ENCODE assay signal across 22 cellular contexts in the genomic region with DNA sequence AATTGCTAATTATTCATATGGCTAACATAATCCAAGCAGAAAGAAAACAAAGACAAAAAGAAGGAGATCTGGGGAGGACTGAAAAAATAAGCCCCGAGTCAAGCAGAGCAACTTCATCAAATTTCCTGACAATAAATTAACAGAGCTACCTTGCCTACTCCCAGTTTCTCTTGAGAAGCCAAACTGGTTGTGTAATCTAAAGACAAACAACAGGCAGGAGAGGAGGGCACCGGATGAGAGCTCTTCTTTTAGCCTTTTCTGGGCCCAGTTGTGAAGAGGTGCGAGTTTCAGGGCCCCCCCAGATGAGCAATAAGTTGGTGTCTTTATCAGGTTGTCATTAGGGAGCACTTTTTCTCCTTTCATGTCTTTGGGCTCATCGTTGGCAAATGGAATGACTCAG.
DNase-seq lines count a peak whose midpoint lies in the region; ATAC-seq and TF ChIP-seq lines count a peak whose summit lies in the region.
"Had no signal": no experiment of that assay in that cellular context is flagged by ENCODE, and none has a peak within 500 bp of the region (broad histone marks: within the 10 kb centered on the region; RNA-seq: fewer than 3 reads in every experiment).

No MANE protein-coding gene starts in this region.

- peak overlapping the region; percentile 31 for H2BK20ac ChIP-seq in IMR-90 (ENCODE audit: low read depth, low read length)

- dilution Hi-C loops in IMR-90 (cut with HindIII; ENCODE audit: low sequenced_read_pairs, unreplicated experiment): no loop called here

- no peaks in the 10 kb centered on the region for H3K36me3 ChIP-seq in IMR-90 (ENCODE audit: control insufficient read depth, insufficient read depth, low read length)
- no peaks in the 10 kb centered on the region for H3K36me3 ChIP-seq in upper lobe of right lung
- H3K36me3 ChIP-seq: BLaER1 treated with 17β-estradiol and CSF1 and Interleukin-3, amounts not matched to agents 10 nM and 100 nM; SJSA1 had no signal

- no peak overlapping the region for H2BK5ac ChIP-seq in IMR-90 (ENCODE audit: low read depth, low read length, poor library complexity, severe bottlenecking)

- no peak overlapping the region for H2AK9ac ChIP-seq in IMR-90 (replicated peaks; ENCODE audit: low read depth, low read length, poor library complexity)

- no peak overlapping the region for H3K4me3 ChIP-seq in IMR-90 (ENCODE audit: insufficient read depth, low read depth, low read length)
- H3K4me3 ChIP-seq in upper lobe of right lung: no peak overlapping the region
- H3K4me3 ChIP-seq: BLaER1 treated with 17β-estradiol and CSF1 and Interleukin-3, amounts not matched to agents 10 nM and 100 nM; SJSA1 had no signal

- H3K14ac ChIP-seq in IMR-90 (replicated peaks; ENCODE audit: low read depth, low read length): no peak overlapping the region

- H3K9me1 ChIP-seq in IMR-90 (ENCODE audit: insufficient read depth, low read length): 0 out of 2 replicates have a peak, but pooled peaks cover 2% of the 10 kb centered on the region

- peak overlapping the region; percentile 71 for H2AFZ ChIP-seq in IMR-90 (replicated peaks; ENCODE audit: low read length, poor library complexity)

- 0 out of 2 replicates have a peak overlapping the region, but pooled peaks have one; percentile 43 for H3K4ac ChIP-seq in IMR-90 (ENCODE audit: low read depth, low read length)

- no TSS peak for BruUV-seq in IMR-90 (replicated peaks; lab: Mats Ljungman, UMichigan)

- no peak overlapping the region for H3K18ac ChIP-seq in IMR-90 (ENCODE audit: low read depth, low read length)

- CTCF ChIA-PET in IMR-90 (lab: Yijun Ruan, JAX): no interaction called here

- no peak overlapping the region for H3K56ac ChIP-seq in IMR-90 (ENCODE audit: extremely low read depth, insufficient read depth, low read length)

- no peak overlapping the region for H3K9ac ChIP-seq in IMR-90 (ENCODE audit: low read depth, low read length)
- H3K9ac ChIP-seq: BLaER1 treated with 17β-estradiol and CSF1 and Interleukin-3, amounts not matched to agents 10 nM and 100 nM had no signal

- TF ChIP-seq CTCF in IMR-90 (conservative IDR thresholded peaks at IDR 0.05; ENCODE audit: low read depth, low read length) (no peak), upper lobe of right lung (IDR thresholded peaks at IDR 0.05) (no peak)

- H2AK5ac ChIP-seq in IMR-90 (ENCODE audit: low read depth, low read length): no peak overlapping the region

- no peak for TF ChIP-seq POLR2A in IMR-90 (IDR thresholded peaks at IDR 0.05; ENCODE audit: low read depth, low read length)

- ATAC-seq in IMR-90 (ENCODE audit: low read depth) (no peak), upper lobe of right lung (peak; percentile 47)
- ATAC-seq: Panc1 had no signal

- H3K79me1 ChIP-seq in IMR-90 (ENCODE audit: low read depth in 1 of 2, low read length in 2 of 2): no peaks in the 10 kb centered on the region

- peak overlapping the region; percentile 53 to 58; a peak in 2 of 4 replicates for H4K8ac ChIP-seq in IMR-90 (ENCODE audit: low read depth in 2 of 2, low read length in 2 of 2)

- H3K9me3 ChIP-seq in IMR-90 (ENCODE audit: control insufficient read depth, insufficient read depth, low read length) (no peaks in the 10 kb centered on the region), upper lobe of right lung (no peaks in the 10 kb centered on the region)

- H4K5ac ChIP-seq in IMR-90 (ENCODE audit: low read depth, low read length): no peak overlapping the region

- no peak overlapping the region for H4K91ac ChIP-seq in IMR-90 (ENCODE audit: insufficient read depth, low read depth, low read length)

- no peaks in the 10 kb centered on the region for H4K20me1 ChIP-seq in IMR-90 (ENCODE audit: insufficient read depth, low read length)
- H4K20me1 ChIP-seq: BLaER1 treated with 17β-estradiol and CSF1 and Interleukin-3, amounts not matched to agents 10 nM and 100 nM had no signal

- H2BK120ac ChIP-seq in IMR-90 (ENCODE audit: low read depth, low read length): peak overlapping the region; percentile 67

- POLR2A ChIA-PET in IMR-90 (lab: Charles Lee; ENCODE audit: unreplicated experiment): no interaction called here

- in situ Hi-C loops in IMR-90 (cut with MboI; ENCODE audit: low sequenced_read_pairs): no loop called here
- in situ Hi-C loops in KBM-7 (cut with MboI; ENCODE audit: low pct_unique_long_range_greater_than_20kb, low sequenced_read_pairs): no loop called here

- peak; percentile 56 for DNase-seq in DMS53 (lab: John Stamatoyannopoulos, UW)
- DNase-seq in IMR-90: no peak
- DNase-seq in left kidney (ENCODE audit: low read depth, low spot score): peak; percentile 36
- DNase-seq in upper lobe of right lung: no peak
- no peak for DNase-seq in NCI-H2081 treated with DMSO at 0.1 percent for 48 hours (lab: John Stamatoyannopoulos, UW)
- DNase-seq in KBM-7: no peak
- no peak for DNase-seq in globus pallidus (ENCODE audit: low spot score)
- DNase-seq: ACHN; Caco-2; CD4-positive, alpha-beta memory T cell; GDM1; GOT3; Kasumi-1; NCI-H1694 treated with DMSO at 0.1 percent for 48 hours; NCI-H2107; NCI-H2227 treated with DMSO at 0.1 percent for 48 hours; NCI-H524; NCI-H774; T-helper 1 cell had no signal

- intact Hi-C loops in IMR-90 (cut with micrococcal nuclease) (no loop called here), upper lobe of right lung (cut with DNase I) (no loop called here)

- no peaks in the 10 kb centered on the region for H3K27me3 ChIP-seq in IMR-90 (ENCODE audit: control insufficient read depth, insufficient read depth, low read length)
- H3K27me3 ChIP-seq in upper lobe of right lung: no peaks in the 10 kb centered on the region
- H3K27me3 ChIP-seq: BLaER1 treated with 17β-estradiol and CSF1 and Interleukin-3, amounts not matched to agents 10 nM and 100 nM; SJSA1 had no signal

- no peak overlapping the region for H3K23ac ChIP-seq in IMR-90 (ENCODE audit: low read depth, low read length)

- H3K4me2 ChIP-seq in IMR-90 (ENCODE audit: low read depth, low read length): no peak overlapping the region
- H3K4me2 ChIP-seq: BLaER1 treated with 17β-estradiol and CSF1 and Interleukin-3, amounts not matched to agents 10 nM and 100 nM had no signal

- TF ChIP-seq RAD21 in IMR-90 (IDR thresholded peaks at IDR 0.05; ENCODE audit: low read length): no peak

- peaks cover 10% of the 10 kb centered on the region for H3K4me1 ChIP-seq in IMR-90 (ENCODE audit: control insufficient read depth, insufficient read depth, low read length)
- H3K4me1 ChIP-seq in upper lobe of right lung: no peaks in the 10 kb centered on the region
- H3K4me1 ChIP-seq: BLaER1 treated with 17β-estradiol and CSF1 and Interleukin-3, amounts not matched to agents 10 nM and 100 nM; Caco-2 had no signal

- H3K27ac ChIP-seq in IMR-90 (ENCODE audit: insufficient read depth, low read length) (no peak overlapping the region), upper lobe of right lung (no peak overlapping the region)
- H3K27ac ChIP-seq: BLaER1 treated with 17β-estradiol and CSF1 and Interleukin-3, amounts not matched to agents 10 nM and 100 nM; SJSA1 had no signal

- no peak overlapping the region for H2BK15ac ChIP-seq in IMR-90 (ENCODE audit: low read depth, low read length)

- WGBS in IMR-90 (ENCODE audit: extremely low coverage in 2 of 2, insufficient read length in 1 of 2), 2 experiments: no CpG with 5 or more reads among the region's 4 CpGs

TF ChIP-seq in IMR-90, 13 proteins besides CTCF, POLR2A, EP300 and RAD21:
- no peak for TF ChIP-seq MAFK (IDR thresholded peaks at IDR 0.05; ENCODE audit: low read depth, low read length)
- TF ChIP-seq, protein P1, sequence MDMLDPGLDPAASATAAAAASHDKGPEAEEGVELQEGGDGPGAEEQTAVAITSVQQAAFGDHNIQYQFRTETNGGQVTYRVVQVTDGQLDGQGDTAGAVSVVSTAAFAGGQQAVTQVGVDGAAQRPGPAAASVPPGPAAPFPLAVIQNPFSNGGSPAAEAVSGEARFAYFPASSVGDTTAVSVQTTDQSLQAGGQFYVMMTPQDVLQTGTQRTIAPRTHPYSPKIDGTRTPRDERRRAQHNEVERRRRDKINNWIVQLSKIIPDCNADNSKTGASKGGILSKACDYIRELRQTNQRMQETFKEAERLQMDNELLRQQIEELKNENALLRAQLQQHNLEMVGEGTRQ (IDR thresholded peaks at IDR 0.05; ENCODE audit: low read depth, low read length): no peak

Comparison
In these comparisons a context has a peak if more than half of its experiments do, and no peak if none do; other contexts are left out.
1. DNase-seq: peak in DMS53 (single experiment) and left kidney (single experiment); none in IMR-90 (single experiment), upper lobe of right lung (single experiment), NCI-H2081 treated with DMSO at 0.1 percent for 48 hours (single experiment), KBM-7 (single experiment) and globus pallidus (single experiment).